ENCODE assay signal across 8 cellular contexts in the genomic region with DNA sequence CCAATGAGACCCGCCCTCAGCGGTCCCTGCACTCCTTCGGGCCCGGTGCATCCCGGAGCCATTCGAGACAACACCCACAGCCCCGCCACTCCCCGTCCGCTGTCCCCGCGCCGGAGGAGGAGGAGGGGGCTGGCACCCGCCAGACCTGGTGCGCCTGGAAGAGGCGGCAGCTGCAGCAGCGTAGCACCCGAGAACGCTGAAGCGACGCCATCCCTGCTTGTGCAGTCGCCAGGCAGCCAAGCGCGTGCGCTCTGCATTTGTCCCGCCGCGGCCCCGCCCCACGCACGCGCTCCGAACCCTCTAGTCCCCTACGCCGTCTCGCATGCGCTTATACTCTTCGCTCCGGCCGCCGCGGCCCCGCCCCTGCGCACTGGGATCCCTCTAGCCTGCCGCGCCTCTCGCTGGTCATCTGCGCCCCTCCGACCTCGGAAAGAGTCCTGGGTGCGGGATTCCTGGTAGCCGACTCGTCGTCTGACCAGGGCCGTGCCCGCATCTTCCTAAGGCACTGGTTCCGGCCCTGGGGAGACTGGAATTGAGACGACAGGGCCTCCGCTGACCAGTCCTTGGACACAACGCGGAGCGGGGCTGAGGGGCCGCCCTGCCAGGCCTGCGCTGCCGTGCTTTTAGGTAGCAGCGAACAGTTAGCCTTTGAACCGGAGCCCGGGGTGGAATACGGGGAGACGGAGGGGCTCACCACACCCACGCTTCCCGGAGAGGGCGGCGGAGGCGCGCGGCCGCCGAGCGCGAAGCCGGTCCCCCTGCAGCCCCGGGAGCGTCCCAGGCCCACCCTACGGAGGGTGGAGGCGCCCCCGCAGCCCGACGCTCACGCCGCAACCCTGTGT. TPM values are rescaled to one million over a fixed set of nuclear protein-coding genes. Genes with fewer than 3 reads are reported as not detected.
DNase-seq lines count a peak whose midpoint lies in the region; ATAC-seq and TF ChIP-seq lines count a peak whose summit lies in the region.

A gene with protein sequence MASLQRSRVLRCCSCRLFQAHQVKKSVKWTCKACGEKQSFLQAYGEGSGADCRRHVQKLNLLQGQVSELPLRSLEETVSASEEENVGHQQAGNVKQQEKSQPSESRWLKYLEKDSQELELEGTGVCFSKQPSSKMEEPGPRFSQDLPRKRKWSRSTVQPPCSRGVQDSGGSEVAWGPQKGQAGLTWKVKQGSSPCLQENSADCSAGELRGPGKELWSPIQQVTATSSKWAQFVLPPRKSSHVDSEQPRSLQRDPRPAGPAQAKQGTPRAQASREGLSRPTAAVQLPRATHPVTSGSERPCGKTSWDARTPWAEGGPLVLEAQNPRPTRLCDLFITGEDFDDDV (minus strand): TSS at position 232 of the 842 bp plus-strand sequence. CDS start 21 bp downstream, at position 211.

- H3K36me3 ChIP-seq in H7 (replicated peaks; ENCODE audit: control insufficient read depth, insufficient read depth, low read length) (peaks cover 9% of the 10 kb centered on the region), SJCRH30 (peaks cover 17% of the 10 kb centered on the region), neuron (ENCODE audit: insufficient read depth, low read length) (peaks cover 16% of the 10 kb centered on the region), subcutaneous abdominal adipose tissue (ENCODE audit: control insufficient read depth in 5 of 5, insufficient read depth in 5 of 5, low read length in 5 of 5) (peaks cover 0 to 20% (median 19%) of the 10 kb centered on the region in 5 donors)

- H3K4me3 ChIP-seq in H7 (ENCODE audit: insufficient read depth, low read depth, low read length) (peak within 1 kb of the TSS; percentile 85), SJCRH30 (peak within 1 kb of the TSS; percentile 96), neuron (ENCODE audit: low read length) (peak within 1 kb of the TSS; percentile 71), subcutaneous abdominal adipose tissue (ENCODE audit: low read depth in 1 of 5, low read length in 5 of 5) (peak within 1 kb of the TSS; percentile 86 to 96 (median 93))

- H3K4me1 ChIP-seq in SJCRH30 (no peaks in the 10 kb centered on the region), foreskin keratinocyte (no peaks in the 10 kb centered on the region), neuron (ENCODE audit: insufficient read depth, low read length) (peaks cover 5% of the 10 kb centered on the region), subcutaneous abdominal adipose tissue (ENCODE audit: control insufficient read depth in 5 of 5, insufficient read depth in 5 of 5, low read length in 5 of 5) (peaks cover 2 to 28% (median 21%) of the 10 kb centered on the region in 5 donors)

- H3K27ac ChIP-seq in SJCRH30 (peak within 1 kb of the TSS; percentile 71), foreskin keratinocyte (peak within 1 kb of the TSS; percentile 73), subcutaneous abdominal adipose tissue (ENCODE audit: low read depth, low read length) (peak within 1 kb of the TSS; percentile 72)

- no peaks in the 10 kb centered on the region for H3K27me3 ChIP-seq in H7 (ENCODE audit: control insufficient read depth, insufficient read depth, low read length)
- no peaks in the 10 kb centered on the region for H3K27me3 ChIP-seq in SJCRH30
- no peaks in the 10 kb centered on the region for H3K27me3 ChIP-seq in foreskin keratinocyte
- no peaks in the 10 kb centered on the region for H3K27me3 ChIP-seq in neuron (ENCODE audit: insufficient read depth, low read length)
- no peaks in the 10 kb centered on the region for H3K27me3 ChIP-seq in subcutaneous abdominal adipose tissue (ENCODE audit: control insufficient read depth in 5 of 5, insufficient read depth in 4 of 5, low read length in 5 of 5)

- peak; percentile 94 for ATAC-seq in foreskin keratinocyte

- H3K9ac ChIP-seq in subcutaneous abdominal adipose tissue (ENCODE audit: low read length in 5 of 5) = peak within 1 kb of the TSS in 4 of 5 donors; percentile 77 to 88 (median 82)

- H3K9me3 ChIP-seq in SJCRH30 (replicated peaks) (0 out of 2 replicates have a peak, but pooled peaks cover 3% of the 10 kb centered on the region), neuron (ENCODE audit: low read length) (no peaks in the 10 kb centered on the region), subcutaneous abdominal adipose tissue (ENCODE audit: control insufficient read depth in 5 of 5, low read length in 5 of 5) (peaks cover 0 to 7% (median 5%) of the 10 kb centered on the region in 5 donors)

- peak; percentile 97 for DNase-seq in G401 (ENCODE audit: low spot score)
- DNase-seq in H7 = peak; percentile 98
- peak; percentile 95 for DNase-seq in M059J (ENCODE audit: low read depth)
- DNase-seq in SJCRH30 = peak; percentile 97
- peak; percentile 62 to 84 (median 72) for DNase-seq in activated naive CD4-positive, alpha-beta T cell (lab: John Stamatoyannopoulos, UW)
- DNase-seq in foreskin keratinocyte = peak; percentile 73 to 87

- in situ Hi-C loops in G401 (cut with HindIII; ENCODE audit: low sequenced_read_pairs) = no loop called here

- peak within 1 kb of the TSS; percentile 90 for H2AFZ ChIP-seq in neuron (ENCODE audit: low read depth, low read length)

- peak; percentile 34 for TF ChIP-seq CTCF in foreskin keratinocyte (conservative IDR thresholded peaks at IDR 0.05)

RNA-seq across cellular contexts. Expression of the gene that starts here (rescaled TPM):
- 22.0 and 38.5 TPM in 2 replicates for total RNA-seq in G401 (2014; rRNA removed; shearing (Covaris generic))
- 34.7 and 56.2 TPM in 2 replicates for total RNA-seq in H7 (2014; rRNA removed; shearing (Covaris generic))
- total RNA-seq in M059J (2014; rRNA removed; shearing (Covaris generic)) = 11.3 and 13.2 TPM in 2 replicates
- 10.3 and 15.3 TPM in 2 replicates for total RNA-seq in SJCRH30 (2014; rRNA removed; shearing (Covaris generic))
- 12.9 and 13.8 TPM in 2 replicates for total RNA-seq in foreskin keratinocyte
- 13.6 and 16.4 TPM in 2 replicates for polyA plus RNA-seq in foreskin keratinocyte

Comparison
In these comparisons a context has a peak if more than half of its experiments do, and no peak if none do; other contexts are left out.
1. Peak in every context shown above with its lines: DNase-seq, ATAC-seq, H3K4me3 ChIP-seq and H3K27ac ChIP-seq.